21 cellular contexts compared by ENCODE assay signal in the genomic region with DNA sequence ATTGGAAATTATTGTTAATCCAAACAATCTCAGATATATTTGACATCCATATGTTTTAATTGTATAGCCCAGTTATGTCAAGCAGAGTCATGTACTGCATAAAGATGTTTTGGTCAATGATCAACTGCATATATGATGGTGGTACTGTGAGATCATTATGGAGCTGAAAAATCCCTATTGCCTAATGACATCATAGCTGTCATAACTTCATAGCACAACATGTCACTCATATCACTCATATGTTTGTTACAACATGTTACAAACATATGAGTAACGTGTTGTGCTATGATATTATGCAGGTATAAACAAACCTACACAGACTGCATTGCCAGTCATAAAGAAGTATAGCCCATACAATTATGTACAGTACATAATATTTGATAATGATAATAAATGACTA. TPM values are rescaled to one million over a fixed set of nuclear protein-coding genes. Genes with fewer than 3 reads are reported as not detected.
A peak's percentile ranks its signal among the peaks of the same experiment; 100 is the strongest.
DNase-seq lines count a peak whose midpoint lies in the region; ATAC-seq, FAIRE-seq and TF ChIP-seq lines count a peak whose summit lies in the region.
"Had no signal": no experiment of that assay in that cellular context is flagged by ENCODE, and none has a peak within 500 bp of the region (broad histone marks: within the 10 kb centered on the region; RNA-seq: fewer than 3 reads in every experiment).

No MANE protein-coding gene starts in this region.

- intact Hi-C loops in HepG2 (cut with micrococcal nuclease; ENCODE audit: unreplicated experiment): no loop called here
- intact Hi-C loops in right lobe of liver (cut with DNase I): no loop called here

- ATAC-seq in HepG2 (no peak), right lobe of liver (no peak), HG03139 (IDR thresholded peaks at IDR 0.05; ENCODE audit: unreplicated experiment) (no peak)
- ATAC-seq: CD8-positive, alpha-beta T cell had no signal

- WGBS in HepG2 (ENCODE audit: low lambda C conversion rate): 3% methylated on average over 1 of the region's 1 CpG
- WGBS in right lobe of liver (ENCODE audit: insufficient coverage, low coverage, low lambda C conversion rate, missing lambda C conversion rate): 61% methylated on average over 1 of the region's 1 CpG

- POLR2A ChIA-PET in HepG2 (lab: Yijun Ruan, JAX) (no interaction called here), HEK293 (lab: Yijun Ruan, JAX) (no interaction called here)

- no peak overlapping the region for H3K9ac ChIP-seq in HepG2 (ENCODE audit: insufficient read depth, low read depth, low read length)
- H3K9ac ChIP-seq: BLaER1 had no signal

- in situ Hi-C loops in HepG2 (cut with HindIII; ENCODE audit: extremely low pct_ligation_motif_present, low pct_unique_long_range_greater_than_20kb): no loop called here

- H3K9me3 ChIP-seq in HepG2 (ENCODE audit: low read length) (peaks cover 12% of the 10 kb centered on the region; the same call in 1 of the 2 replicates), right lobe of liver (no peaks in the 10 kb centered on the region), HEK293 (ENCODE audit: control insufficient read depth, insufficient read depth, low read depth, low read length) (no peaks in the 10 kb centered on the region)

- no peak for TF ChIP-seq EP300 in HepG2 (IDR thresholded peaks at IDR 0.05; ENCODE audit: low read depth in 2 of 2, low read length in 2 of 2)
- TF ChIP-seq EP300 in HepG2 (CRISPR knock-in tag; IDR thresholded peaks at IDR 0.05; ENCODE audit: borderline replicate concordance): no peak

- H3K36me3 ChIP-seq in HepG2 (replicated peaks in 1 of 2; ENCODE audit: control insufficient read depth in 1 of 2, insufficient read depth in 2 of 2, low read length in 2 of 2) (no peaks in the 10 kb centered on the region), right lobe of liver (no peaks in the 10 kb centered on the region), HEK293 (ENCODE audit: control insufficient read depth in 2 of 2, insufficient read depth in 1 of 2, low read length in 2 of 2) (no peaks in the 10 kb centered on the region)
- H3K36me3 ChIP-seq: BE2C, BLaER1 had no signal

- no peak overlapping the region for H3K4me2 ChIP-seq in HepG2 (ENCODE audit: low read depth, low read length)
- H3K4me2 ChIP-seq: BLaER1 had no signal

- no TSS peak for BruUV-seq in HepG2 (replicated peaks; lab: Mats Ljungman, UMichigan)

- TF ChIP-seq CTCF in HepG2 (CRISPR knock-in tag; IDR thresholded peaks at IDR 0.05) (no peak), right lobe of liver (IDR thresholded peaks at IDR 0.05) (no peak), HEK293 (tag by site-specific recombination; IDR thresholded peaks at IDR 0.05) (no peak)

- no peaks in the 10 kb centered on the region for H4K20me1 ChIP-seq in HepG2 (ENCODE audit: insufficient read depth, low read length)
- H4K20me1 ChIP-seq: BLaER1 had no signal

- peaks cover 0 to 2% of the 10 kb centered on the region in 2 experiments; a peak in 1 of 5 replicates for H3K27me3 ChIP-seq in HepG2 (ENCODE audit: control insufficient read depth in 1 of 2, insufficient read depth in 2 of 2, low read length in 2 of 2)
- H3K27me3 ChIP-seq in right lobe of liver: no peaks in the 10 kb centered on the region
- H3K27me3 ChIP-seq: BE2C, BLaER1 had no signal

- H2AFZ ChIP-seq in HepG2 (ENCODE audit: low read length): no peak overlapping the region

- CTCF ChIA-PET in HepG2 (lab: Yijun Ruan, JAX; ENCODE audit: low intra/inter-chr PET ratio, low total read pairs): no interaction called here
- CTCF ChIA-PET in HEK293 (lab: Yijun Ruan, JAX): interaction anchor here (0.6 kb wide), 1 partner anchor 671 kb away, joined by 3 read pairs; no protein-coding TSS in a partner anchor

- DNase-seq in HepG2 (ENCODE audit: low spot score) (no peak), right lobe of liver (no peak), MV-4-11 (lab: John Stamatoyannopoulos, UW) (peak; percentile 27), NCI-H2227 (lab: John Stamatoyannopoulos, UW; ENCODE audit: unreplicated experiment) (no peak), dermis blood vessel endothelial cell (no peak)
- DNase-seq: 8988T; ACHN; BE2C; C1 segment of cervical spinal cord; Caco-2; Calu3; CD4-positive, CD25-positive, alpha-beta regulatory T cell; CD8-positive, alpha-beta T cell; DMS79 treated with DMSO at 0.1 percent for 48 hours; GF-D8 had no signal

- no peak for FAIRE-seq in HepG2 (lab: Jason Lieb, UNC)
- FAIRE-seq: D721Med, GM12892, GM18507 had no signal

- no peaks in the 10 kb centered on the region for H3K79me2 ChIP-seq in HepG2 (ENCODE audit: insufficient read depth, low read length)

- H3K4me1 ChIP-seq in HepG2 (ENCODE audit: insufficient read depth, low read length) (peaks cover under 1% of the 10 kb centered on the region; the same call in 1 of the 2 replicates), right lobe of liver (no peaks in the 10 kb centered on the region), HEK293 (ENCODE audit: control insufficient read depth, insufficient read depth, low read length) (no peaks in the 10 kb centered on the region)
- H3K4me1 ChIP-seq: BE2C had no signal

- TF ChIP-seq POLR2A in HepG2 (IDR thresholded peaks at IDR 0.05; ENCODE audit: insufficient read depth in 1 of 2, low read depth in 2 of 2, low read length in 2 of 2) (no peak), right lobe of liver (IDR thresholded peaks at IDR 0.05) (no peak)

- no peak for TF ChIP-seq RAD21 in HepG2 (CRISPR knock-in tag; IDR thresholded peaks at IDR 0.05)

- H3K27ac ChIP-seq in HepG2 (ENCODE audit: extremely low read length, insufficient read depth, low read length) (no peak overlapping the region), right lobe of liver (no peak overlapping the region), HEK293 (ENCODE audit: extremely low read depth, low read depth, low read length) (no peak overlapping the region)
- H3K27ac ChIP-seq: BLaER1 had no signal

- H3K4me3 ChIP-seq in HepG2 (replicated peaks in 1 of 3; ENCODE audit: insufficient read depth in 1 of 3, low read depth in 2 of 3, low read length in 3 of 3): no peak overlapping the region
- H3K4me3 ChIP-seq in right lobe of liver: no peak overlapping the region
- no peak overlapping the region for H3K4me3 ChIP-seq in HEK293 (ENCODE audit: low read depth, low read length)
- H3K4me3 ChIP-seq: BLaER1 had no signal

TF ChIP-seq in HepG2, 621 proteins besides CTCF, POLR2A, EP300 and RAD21 (continues in another document):
- TF ChIP-seq SP140L (CRISPR knock-in tag; IDR thresholded peaks at IDR 0.05; ENCODE audit: borderline replicate concordance) (no peak), CREB1 (IDR thresholded peaks at IDR 0.05) (peak; percentile 83), CREB1 (CRISPR knock-in tag; IDR thresholded peaks at IDR 0.05) (no peak), ATF7 (IDR thresholded peaks at IDR 0.05) (peak; percentile 86), ATF7 (CRISPR knock-in tag; IDR thresholded peaks at IDR 0.05) (no peak), JUNB (CRISPR knock-in tag; IDR thresholded peaks at IDR 0.05; ENCODE audit: borderline replicate concordance) (no peak), NCOA2 (CRISPR knock-in tag; IDR thresholded peaks at IDR 0.05) (no peak), SOX6 (IDR thresholded peaks at IDR 0.05) (no peak), SOX6 (CRISPR knock-in tag; IDR thresholded peaks at IDR 0.05) (no peak), FOXA1 (IDR thresholded peaks at IDR 0.05) (no peak), FOXA1 (CRISPR knock-in tag; IDR thresholded peaks at IDR 0.05) (no peak)

TF ChIP-seq in HEK293, 187 proteins besides CTCF, POLR2A, EP300 and RAD21 (continues in another document):
- TF ChIP-seq ZNF311 (tag by site-specific recombination; IDR thresholded peaks at IDR 0.05; ENCODE audit: borderline replicate concordance) (no peak), ZNF677 (tag by site-specific recombination; IDR thresholded peaks at IDR 0.05) (no peak), ATF2 (tag by site-specific recombination; IDR thresholded peaks at IDR 0.05; ENCODE audit: low read depth) (peak; percentile 50; the same call in 1 of the 2 replicates)

RNA-seq across cellular contexts. Expression of gene THUMPD2, which starts 8.1 kb away (rescaled TPM):
- 15.6 and 21.2 TPM in 2 replicates for total RNA-seq in HepG2 (2016; rRNA removed; fragmentation: Illumina TruSeq; extraction: Trizol)
- total RNA-seq in HepG2 (2016; cell fraction: cytosol; rRNA removed; fragmentation: Illumina TruSeq; extraction: Trizol; ENCODE audit: low read depth): 5.0 and 7.1 TPM in 2 replicates
- total RNA-seq in HepG2 (2016; cell fraction: insoluble cytoplasmic fraction; rRNA removed; fragmentation: Illumina TruSeq; extraction: Trizol): 18.0 and 20.6 TPM in 2 replicates
- total RNA-seq in HepG2 (2016; cell fraction: membrane; rRNA removed; fragmentation: Illumina TruSeq; extraction: Trizol): 7.0 and 9.7 TPM in 2 replicates
- total RNA-seq in HepG2 (2016; cell fraction: nucleus; rRNA removed; fragmentation: Illumina TruSeq; extraction: Trizol): 25.7 and 29.0 TPM in 2 replicates
- polyA plus RNA-seq in HepG2 (2011; rRNA removed): 11.8 and 12.2 TPM in 2 replicates
- 4.0 and 5.9 TPM in 2 replicates for polyA plus RNA-seq in HepG2 (2011; cell fraction: cytosol; rRNA removed)
- polyA plus RNA-seq in HepG2 (2011; cell fraction: nucleus; rRNA removed): 11.5 and 14.3 TPM in 2 replicates
- polyA plus RNA-seq in HepG2 (2012): 11.8 and 15.7 TPM in 2 replicates
- 2.6 and 2.8 TPM in 2 replicates for polyA plus RNA-seq in HepG2 (2016; cell fraction: cytosol; fragmentation: Illumina TruSeq; extraction: Trizol; ENCODE audit: low read depth)
- polyA plus RNA-seq in HepG2 (2016; cell fraction: insoluble cytoplasmic fraction; fragmentation: Illumina TruSeq; extraction: Trizol; ENCODE audit: low read depth): 20.7 and 21.6 TPM in 2 replicates
- polyA plus RNA-seq in HepG2 (2016; cell fraction: membrane; fragmentation: Illumina TruSeq; extraction: Trizol; ENCODE audit: low read depth): 4.4 and 5.0 TPM in 2 replicates
- 29.8 and 30.6 TPM in 2 replicates for polyA plus RNA-seq in HepG2 (2016; cell fraction: nucleus; fragmentation: Illumina TruSeq; extraction: Trizol; ENCODE audit: insufficient read depth, low read depth)
- 5.8 and 11.7 TPM in 2 replicates for polyA minus RNA-seq in HepG2 (2011; rRNA and poly(A)+ RNA removed; ENCODE audit: low replicate concordance)
- polyA minus RNA-seq in HepG2 (2011; cell fraction: cytosol; rRNA and poly(A)+ RNA removed): 2.6 and 4.5 TPM in 2 replicates
- 34.9 and 67.8 TPM in 2 replicates for polyA minus RNA-seq in HepG2 (2011; cell fraction: nucleus; rRNA and poly(A)+ RNA removed)
- total RNA-seq in right lobe of liver: 1 to 10 TPM; 1.6 to 4.3 (median 3.4) TPM
- total RNA-seq in dermis blood vessel endothelial cell: 6.5 and 7.0 TPM in 2 replicates

Comparison
In these comparisons a context has a peak if more than half of its experiments do, and no peak if none do; other contexts are left out.
1. Of the 63 proteins assayed by ChIP-seq in both HepG2 and HEK293: peak only in HepG2: none; only in HEK293: ATF2; in both: none; in neither: 62.